13 cellular contexts compared by ENCODE assay signal in genomic region chr16:50196736-50197135, GRCh38. TPM values are rescaled to one million over a fixed set of nuclear protein-coding genes. Genes with fewer than 3 reads are reported as not detected.
DNase-seq lines count a peak whose midpoint lies in the region; ATAC-seq, FAIRE-seq and TF ChIP-seq lines count a peak whose summit lies in the region.
"Had no signal": no experiment of that assay in that cellular context is flagged by ENCODE, and none has a peak within 500 bp of the region (broad histone marks: within the 10 kb centered on the region; RNA-seq: fewer than 3 reads in every experiment).

No MANE protein-coding gene starts in this region.

- H3K36me3 Mint-ChIP-seq in CD8-positive, alpha-beta T cell: peaks cover 3% of the 10 kb centered on the region
- peaks cover 22% of the 10 kb centered on the region for H3K36me3 Mint-ChIP-seq in HFFc6 (ENCODE audit: low read depth)
- H3K36me3 Mint-ChIP-seq in activated T-helper 1 cell treated with anti-CD3 and anti-CD28 coated beads, Interleukin-12 subunit alpha, Interleukin-12 subunit beta, Interleukin-2, Interleukin-4 antibody, amounts not matched to agents 30 ng/mL and 10 ng/mL and 1 ng/mL, durations not matched to agents 14 hours and 24 hours and 36 hours (ENCODE audit: low read depth): peaks cover 3% of the 10 kb centered on the region

- ATAC-seq in CD8-positive, alpha-beta T cell: peak; percentile 90
- ATAC-seq in GM21447 (IDR thresholded peaks at IDR 0.05; ENCODE audit: unreplicated experiment): no peak
- ATAC-seq: PC-3 had no signal

- H3K4me3 ChIP-seq in CD8-positive, alpha-beta T cell (ENCODE audit: low read depth, low read length): no peak overlapping the region
- H3K4me3 ChIP-seq in keratinocyte (ENCODE audit: control insufficient read depth in 2 of 3, extremely low read depth in 1 of 3, insufficient read depth in 2 of 3, low read depth in 1 of 3, low read length in 3 of 3): no peak overlapping the region

- dilution Hi-C loops in keratinocyte (cut with MboI; ENCODE audit: extremely low pct_ligation_motif_present, low sequenced_read_pairs): no loop called here

- H2AFZ ChIP-seq in keratinocyte (ENCODE audit: control insufficient read depth, low read length): no peak overlapping the region

- no peaks in the 10 kb centered on the region for H3K9me3 ChIP-seq in CD8-positive, alpha-beta T cell (ENCODE audit: low read length)
- no peaks in the 10 kb centered on the region for H3K9me3 ChIP-seq in keratinocyte (ENCODE audit: control insufficient read depth, low read depth, low read length)

- no peak overlapping the region for H3K27ac ChIP-seq in CD8-positive, alpha-beta T cell (ENCODE audit: low read depth, low read length)
- peak overlapping the region; percentile 77 for H3K27ac ChIP-seq in keratinocyte (ENCODE audit: control insufficient read depth, insufficient read depth, low read length)

- no peak overlapping the region for H3K9ac ChIP-seq in keratinocyte (ENCODE audit: control insufficient read depth, extremely low read depth, insufficient read depth, low read length)

- H3K4me3 Mint-ChIP-seq in CD8-positive, alpha-beta T cell: peak overlapping the region; percentile 11
- H3K4me3 Mint-ChIP-seq in HFFc6: peak overlapping the region; percentile 83
- no peak overlapping the region for H3K4me3 Mint-ChIP-seq in activated T-helper 1 cell treated with anti-CD3 and anti-CD28 coated beads, Interleukin-12 subunit alpha, Interleukin-12 subunit beta, Interleukin-2, Interleukin-4 antibody, amounts not matched to agents 30 ng/mL and 10 ng/mL and 1 ng/mL, durations not matched to agents 14 hours and 24 hours and 36 hours
- H3K4me3 Mint-ChIP-seq: memory B cell had no signal

- peak overlapping the region; percentile 92 for H3K4me2 ChIP-seq in keratinocyte (ENCODE audit: control insufficient read depth, extremely low read depth, insufficient read depth, low read depth, low read length)

- H3K36me3 ChIP-seq in CD8-positive, alpha-beta T cell (ENCODE audit: insufficient read depth, low read length): no peaks in the 10 kb centered on the region
- no peaks in the 10 kb centered on the region for H3K36me3 ChIP-seq in keratinocyte (ENCODE audit: control insufficient read depth in 2 of 2, extremely low read depth in 1 of 2, insufficient read depth in 2 of 2, low read length in 2 of 2)

- FAIRE-seq in keratinocyte (lab: Jason Lieb, UNC): peak; percentile 79

- peaks cover 2% of the 10 kb centered on the region for H4K20me1 ChIP-seq in keratinocyte (ENCODE audit: control insufficient read depth, extremely low read depth, insufficient read depth, low read length)

- intact Hi-C loops in CD8-positive, alpha-beta T cell (cut with DNase I, micrococcal nuclease): loop anchor here (5.0 kb wide), 2 partner anchors 34 to 44 kb away; partner anchors contain the start of gene TENT4B (in 1 of the 2)
- intact Hi-C loops in activated T-helper 1 cell treated with anti-CD3 and anti-CD28 coated beads, Interleukin-12 subunit alpha, Interleukin-12 subunit beta, Interleukin-2, Interleukin-4 antibody, amounts not matched to agents 30 ng/mL and 10 ng/mL and 1 ng/mL, durations not matched to agents 14 hours and 24 hours and 36 hours (cut with micrococcal nuclease): loop anchor here (2.0 kb wide), 1 partner anchor 34 kb away; no protein-coding TSS in a partner anchor

- POLR2A ChIA-PET in CD8-positive, alpha-beta T cell (lab: Charles Lee): interaction anchor here (0.6 to 1.1 kb wide), 6 partner anchors 11 to 171 kb away, joined by 3 to 4 read pairs (median 3); partner anchors contain the start of gene CNEP1R1

- H3K27ac Mint-ChIP-seq in CD8-positive, alpha-beta T cell: peak overlapping the region; percentile 67
- H3K27ac Mint-ChIP-seq in HFFc6: peak overlapping the region; percentile 84
- H3K27ac Mint-ChIP-seq in activated T-helper 1 cell treated with anti-CD3 and anti-CD28 coated beads, Interleukin-12 subunit alpha, Interleukin-12 subunit beta, Interleukin-2, Interleukin-4 antibody, amounts not matched to agents 30 ng/mL and 10 ng/mL and 1 ng/mL, durations not matched to agents 14 hours and 24 hours and 36 hours: peak overlapping the region; percentile 48

- H3K4me1 Mint-ChIP-seq in CD8-positive, alpha-beta T cell (ENCODE audit: low read depth): peaks cover 70% of the 10 kb centered on the region
- H3K4me1 Mint-ChIP-seq in HFFc6 (ENCODE audit: low read depth): peaks cover 88% of the 10 kb centered on the region
- peaks cover 55% of the 10 kb centered on the region for H3K4me1 Mint-ChIP-seq in activated T-helper 1 cell treated with anti-CD3 and anti-CD28 coated beads, Interleukin-12 subunit alpha, Interleukin-12 subunit beta, Interleukin-2, Interleukin-4 antibody, amounts not matched to agents 30 ng/mL and 10 ng/mL and 1 ng/mL, durations not matched to agents 14 hours and 24 hours and 36 hours (ENCODE audit: low read depth)

- no peaks in the 10 kb centered on the region for H3K9me3 Mint-ChIP-seq in CD8-positive, alpha-beta T cell
- no peaks in the 10 kb centered on the region for H3K9me3 Mint-ChIP-seq in HFFc6
- H3K9me3 Mint-ChIP-seq in activated T-helper 1 cell treated with anti-CD3 and anti-CD28 coated beads, Interleukin-12 subunit alpha, Interleukin-12 subunit beta, Interleukin-2, Interleukin-4 antibody, amounts not matched to agents 30 ng/mL and 10 ng/mL and 1 ng/mL, durations not matched to agents 14 hours and 24 hours and 36 hours: no peaks in the 10 kb centered on the region
- H3K9me3 Mint-ChIP-seq: memory B cell had no signal

- CTCF ChIA-PET in CD8-positive, alpha-beta T cell (lab: Charles Lee): interaction anchor here (0.8 to 2.9 kb wide), 4 partner anchors 10 to 17 kb away, joined by 3 to 22 read pairs (median 4); no protein-coding TSS in a partner anchor

- H3K27me3 Mint-ChIP-seq in CD8-positive, alpha-beta T cell (ENCODE audit: low read depth): no peaks in the 10 kb centered on the region
- H3K27me3 Mint-ChIP-seq in HFFc6 (ENCODE audit: insufficient read depth): peaks cover 3% of the 10 kb centered on the region; the same call in 1 of the 2 replicates
- no peaks in the 10 kb centered on the region for H3K27me3 Mint-ChIP-seq in activated T-helper 1 cell treated with anti-CD3 and anti-CD28 coated beads, Interleukin-12 subunit alpha, Interleukin-12 subunit beta, Interleukin-2, Interleukin-4 antibody, amounts not matched to agents 30 ng/mL and 10 ng/mL and 1 ng/mL, durations not matched to agents 14 hours and 24 hours and 36 hours (ENCODE audit: insufficient read depth)
- H3K27me3 Mint-ChIP-seq: memory B cell had no signal

- peaks cover 30% of the 10 kb centered on the region for H3K4me1 ChIP-seq in CD8-positive, alpha-beta T cell (ENCODE audit: insufficient read depth, low read length)
- H3K4me1 ChIP-seq in keratinocyte (ENCODE audit: control insufficient read depth, extremely low read depth, insufficient read depth, low read length): peaks cover 31% of the 10 kb centered on the region

- peak in 5 of 7 experiments; percentile 7 to 53 (median 20) for DNase-seq in CD8-positive, alpha-beta T cell
- DNase-seq in HFFc6 (no peak), keratinocyte (ENCODE audit: low read depth, low spot score) (no peak), COLO829 (ENCODE audit: low spot score) (no peak), Ammon's horn (ENCODE audit: low spot score) (no peak), NCI-H2081 (lab: John Stamatoyannopoulos, UW) (no peak)
- DNase-seq in activated T-helper 1 cell treated with anti-CD3 and anti-CD28 coated beads, Interleukin-12 subunit alpha, Interleukin-12 subunit beta, Interleukin-2, Interleukin-4 antibody, amounts not matched to agents 30 ng/mL and 10 ng/mL and 1 ng/mL, durations not matched to agents 14 hours and 24 hours and 36 hours (ENCODE audit: low spot score): peak; percentile 11
- DNase-seq: activated CD4-positive, alpha-beta T cell treated with anti-CD3 and anti-CD28 coated beads for 1 hour; GF-D8; NCI-H1417 treated with DMSO at 0.1 percent for 48 hours; PC-3 had no signal

- H3K79me2 ChIP-seq in keratinocyte (ENCODE audit: control insufficient read depth, insufficient read depth, low read length): peaks cover 67% of the 10 kb centered on the region

- H3K9me1 ChIP-seq in keratinocyte (ENCODE audit: control insufficient read depth, extremely low read depth, insufficient read depth, low read length): no peaks in the 10 kb centered on the region

- no peaks in the 10 kb centered on the region for H3K27me3 ChIP-seq in CD8-positive, alpha-beta T cell (ENCODE audit: insufficient read depth, low read length)
- H3K27me3 ChIP-seq in keratinocyte (ENCODE audit: control insufficient read depth, extremely low read depth, insufficient read depth, low read length): no peaks in the 10 kb centered on the region

- no peak for TF ChIP-seq CTCF in CD8-positive, alpha-beta T cell (IDR thresholded peaks at IDR 0.05)
- no peak for TF ChIP-seq CTCF in HFFc6 (IDR thresholded peaks at IDR 0.05)
- TF ChIP-seq CTCF in keratinocyte (optimal IDR thresholded peaks at IDR 0.05 in 1 of 3, IDR thresholded peaks at IDR 0.05 in 1 of 3, conservative IDR thresholded peaks at IDR 0.05 in 1 of 3; ENCODE audit: extremely low read depth in 1 of 3, insufficient read depth in 2 of 3, low read length in 3 of 3): no peak

RNA-seq across cellular contexts. Expression of gene TENT4B, which starts 43.6 kb away (rescaled TPM):
- total RNA-seq in CD8-positive, alpha-beta T cell: 10 to 100 TPM; 60.2 to 62.1 TPM
- 10 to 100 TPM; 19.4 to 23.0 (median 21.6) TPM for total RNA-seq in HFFc6 (2021; fragmentation: NEBNext Ultra II Directional; extraction: Animal tissue kit (Norgen Biotek cat#: 25700))
- total RNA-seq in activated T-helper 1 cell treated with anti-CD3 and anti-CD28 coated beads, Interleukin-12 subunit alpha, Interleukin-12 subunit beta, Interleukin-2, Interleukin-4 antibody, amounts not matched to agents 30 ng/mL and 10 ng/mL and 1 ng/mL, durations not matched to agents 14 hours and 24 hours and 36 hours: 19.8 and 20.0 TPM in 2 replicates
- 9.5 to 14.8 TPM (median 11.3 TPM) in 3 replicates for polyA plus RNA-seq in keratinocyte
- 13.2 TPM for polyA plus RNA-seq in keratinocyte (2011; ENCODE audit: low read depth)
- 6.0 and 12.5 TPM in 2 replicates for polyA plus RNA-seq in keratinocyte (2011; cell fraction: cytosol; rRNA removed)
- polyA plus RNA-seq in keratinocyte (2011; cell fraction: nucleus; rRNA removed): 12.4 and 15.8 TPM in 2 replicates
- 8.1 and 8.2 TPM in 2 replicates for polyA plus RNA-seq in keratinocyte (2012; ENCODE audit: low replicate concordance)
- polyA minus RNA-seq in keratinocyte: 7.1 to 23.4 TPM (median 9.2 TPM) in 3 replicates
- polyA minus RNA-seq in keratinocyte (2011; cell fraction: cytosol; rRNA and poly(A)+ RNA removed): 11.9 TPM
- polyA minus RNA-seq in keratinocyte (2011; cell fraction: nucleus; rRNA and poly(A)+ RNA removed): 11.7 and 19.9 TPM in 2 replicates

Comparison
In these comparisons a context has a peak if more than half of its experiments do, and no peak if none do; other contexts are left out.
1. DNase-seq: peak in CD8-positive, alpha-beta T cell (5 of 7) and activated T-helper 1 cell treated with anti-CD3 and anti-CD28 coated beads, Interleukin-12 subunit alpha, Interleukin-12 subunit beta, Interleukin-2, Interleukin-4 antibody, amounts not matched to agents 30 ng/mL and 10 ng/mL and 1 ng/mL, durations not matched to agents 14 hours and 24 hours and 36 hours (single experiment); none in HFFc6 (single experiment), keratinocyte (single experiment), COLO829 (single experiment), Ammon's horn (single experiment) and NCI-H2081 (0 of 2).
2. Peak in every context shown above with its lines, with median percentiles within 50 percentile points of each other: H3K27ac Mint-ChIP-seq.